Comparison of ENCODE assay signal across 27 cellular contexts in the genomic region with DNA sequence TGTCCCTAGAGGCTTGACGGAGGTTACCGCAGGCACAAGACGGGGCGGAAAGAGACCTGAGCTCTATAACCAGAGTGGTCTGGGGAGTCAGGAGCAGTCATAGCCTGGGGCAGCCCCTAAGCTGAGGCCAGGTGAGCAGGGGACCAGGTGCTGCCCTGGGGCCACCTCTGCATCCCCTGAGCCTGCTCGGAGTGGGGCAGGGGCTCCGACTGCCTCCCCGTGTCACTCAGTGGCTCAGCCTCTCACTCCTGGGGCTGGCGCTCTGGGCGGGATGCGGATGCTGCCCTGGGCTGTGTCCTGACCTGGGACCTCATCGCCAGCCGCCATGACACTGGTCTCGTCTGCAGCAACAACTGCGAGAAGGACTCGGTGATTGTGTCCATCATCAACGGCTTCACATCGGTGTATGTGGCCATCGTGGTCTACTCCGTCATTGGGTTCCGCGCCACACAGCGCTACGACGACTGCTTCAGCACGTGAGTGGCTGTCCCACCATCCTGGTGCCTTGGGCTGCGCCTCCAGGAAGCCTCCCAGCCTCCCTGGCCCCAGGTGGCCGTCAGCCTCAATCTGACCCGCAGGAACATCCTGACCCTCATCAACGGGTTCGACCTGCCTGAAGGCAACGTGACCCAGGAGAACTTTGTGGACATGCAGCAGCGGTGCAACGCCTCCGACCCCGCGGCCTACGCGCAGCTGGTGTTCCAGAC. TPM values are rescaled to one million over a fixed set of nuclear protein-coding genes. Genes with fewer than 3 reads are reported as not detected.
"Had no signal": no experiment of that assay in that cellular context is flagged by ENCODE, and none has a peak within 500 bp of the region (broad histone marks: within the 10 kb centered on the region; RNA-seq: fewer than 3 reads in every experiment).

No MANE protein-coding gene starts in this region.

- H3K27me3 Mint-ChIP-seq: activated CD4-positive, alpha-beta T cell treated with anti-CD3 and anti-CD28 coated beads, Interleukin-2, amount 10 ng/mL, durations not matched to agents 24 days and 14 days; activated T-cell treated with anti-CD3 and anti-CD28 coated beads, Interleukin-2, amount 50 U/mL, for 24 hours had no signal

- H3K4me3 Mint-ChIP-seq: activated B cell treated with CpG ODN at 0.5 μM for 24 hours; activated CD4-positive, alpha-beta T cell treated with anti-CD3 and anti-CD28 coated beads, Interleukin-2, amount 10 ng/mL, durations not matched to agents 24 days and 14 days; activated CD8-positive, alpha-beta memory T cell treated with anti-CD3 and anti-CD28 coated beads, Interleukin-2, amount 10 ng/mL, durations not matched to agents 7 days and 5 days; activated T-cell treated with anti-CD3 and anti-CD28 coated beads, Interleukin-2, amount 50 U/mL, for 24 hours; activated T-helper 1 cell treated with anti-CD3 and anti-CD28 coated beads, Interleukin-12 subunit alpha, Interleukin-12 subunit beta, Interleukin-2, Interleukin-4 antibody, amounts not matched to agents 30 ng/mL and 10 ng/mL and 1 ng/mL, durations not matched to agents 14 hours and 24 hours and 36 hours; T-helper 1 cell treated with Interleukin-12 subunit alpha and Interleukin-12 subunit beta and Interleukin-4 antibody, amounts not matched to agents 30 μg/mL and 1 μg/mL, for 36 hours had no signal

- H3K36me3 ChIP-seq: brain microvascular endothelial cell, cardiac muscle cell had no signal

- H3K27me3 ChIP-seq: brain microvascular endothelial cell, cardiac muscle cell had no signal

- ATAC-seq: activated CD8-positive, alpha-beta memory T cell treated with anti-CD3 and anti-CD28 coated beads, Interleukin-2, amount 10 ng/mL, durations not matched to agents 7 days and 5 days; activated naive CD4-positive, alpha-beta T cell treated with anti-CD3 and anti-CD28 coated beads, Interleukin-2, amount 50 U/mL, for 72 hours; Panc1 had no signal

- H3K36me3 Mint-ChIP-seq: activated CD8-positive, alpha-beta memory T cell treated with anti-CD3 and anti-CD28 coated beads, Interleukin-2, amount 10 ng/mL, durations not matched to agents 7 days and 5 days; activated naive CD4-positive, alpha-beta T cell treated with anti-CD3 and anti-CD28 coated beads, Interleukin-2, amount 50 U/mL, for 72 hours had no signal

- H3K9me3 Mint-ChIP-seq: activated CD4-positive, alpha-beta T cell treated with anti-CD3 and anti-CD28 coated beads, Interleukin-2, amount 10 ng/mL, durations not matched to agents 24 days and 14 days; activated naive CD4-positive, alpha-beta T cell treated with anti-CD3 and anti-CD28 coated beads, Interleukin-2, amount 50 U/mL, for 72 hours; activated T-cell treated with anti-CD3 and anti-CD28 coated beads, Interleukin-2, amount 50 U/mL, for 24 hours; activated T-helper 1 cell treated with anti-CD3 and anti-CD28 coated beads, Interleukin-12 subunit alpha, Interleukin-12 subunit beta, Interleukin-2, Interleukin-4 antibody, amounts not matched to agents 30 ng/mL and 10 ng/mL and 1 ng/mL, durations not matched to agents 14 hours and 24 hours and 36 hours; T-helper 1 cell treated with Interleukin-12 subunit alpha and Interleukin-12 subunit beta and Interleukin-4 antibody, amounts not matched to agents 30 μg/mL and 1 μg/mL, for 36 hours had no signal

- H3K4me3 ChIP-seq: cardiac muscle cell had no signal

- H3K27ac Mint-ChIP-seq: activated B cell treated with CpG ODN at 0.5 μM for 24 hours; activated CD4-positive, alpha-beta T cell treated with anti-CD3 and anti-CD28 coated beads, Interleukin-2, amount 10 ng/mL, durations not matched to agents 24 days and 14 days; activated CD8-positive, alpha-beta memory T cell treated with anti-CD3 and anti-CD28 coated beads, Interleukin-2, amount 10 ng/mL, durations not matched to agents 7 days and 5 days; activated naive CD4-positive, alpha-beta T cell treated with anti-CD3 and anti-CD28 coated beads, Interleukin-2, amount 50 U/mL, for 72 hours; activated T-cell treated with anti-CD3 and anti-CD28 coated beads, Interleukin-2, amount 50 U/mL, for 24 hours; activated T-helper 1 cell treated with anti-CD3 and anti-CD28 coated beads, Interleukin-12 subunit alpha, Interleukin-12 subunit beta, Interleukin-2, Interleukin-4 antibody, amounts not matched to agents 30 ng/mL and 10 ng/mL and 1 ng/mL, durations not matched to agents 14 hours and 24 hours and 36 hours; T-helper 1 cell treated with Interleukin-12 subunit alpha and Interleukin-12 subunit beta and Interleukin-4 antibody, amounts not matched to agents 30 μg/mL and 1 μg/mL, for 36 hours had no signal

- H3K27ac ChIP-seq: brain microvascular endothelial cell, cardiac muscle cell had no signal

- H3K4me1 Mint-ChIP-seq: activated B cell treated with CpG ODN at 0.5 μM for 24 hours; activated CD4-positive, alpha-beta T cell treated with anti-CD3 and anti-CD28 coated beads, Interleukin-2, amount 10 ng/mL, durations not matched to agents 24 days and 14 days; activated CD8-positive, alpha-beta memory T cell treated with anti-CD3 and anti-CD28 coated beads, Interleukin-2, amount 10 ng/mL, durations not matched to agents 7 days and 5 days had no signal

- DNase-seq: activated B cell treated with CpG ODN at 0.5 μM for 24 hours; activated CD4-positive, alpha-beta T cell treated with anti-CD3 and anti-CD28 coated beads for 1 hour; activated CD4-positive, alpha-beta T cell treated with anti-CD3 and anti-CD28 coated beads, Interleukin-2, amount 10 ng/mL, durations not matched to agents 24 days and 14 days; activated CD4-positive, alpha-beta T cell treated with anti-CD3 and anti-CD28 coated beads, Interleukin-2, amount 50 U/mL, for 48 hours; activated CD8-positive, alpha-beta memory T cell treated with anti-CD3 and anti-CD28 coated beads, Interleukin-2, amount 10 ng/mL, durations not matched to agents 7 days and 5 days; activated effector memory CD4-positive, alpha-beta T cell treated with Interleukin-2 at 50 U/mL for 16 hours; activated naive CD4-positive, alpha-beta T cell treated with Interleukin-2 at 50 U/mL for 16 hours; activated T-cell treated with anti-CD3 and anti-CD28 coated beads, Interleukin-2, amount 50 U/mL, for 24 hours; brain microvascular endothelial cell; Karpas-422; MM.1S; NCI-H1105; NCI-H1436; NCI-H187; NCI-H2081; NCI-H510A treated with DMSO at 0.1 percent for 48 hours; NCI-H69; NK-92 treated with Interleukin-12 subunit alpha and Interleukin-12 subunit beta, amount 100 ng/mL, for 24 hours; OCI-M1; RPMI8226; SHP77 treated with DMSO at 0.1 percent for 48 hours had no signal

RNA-seq across cellular contexts. Expression of gene SLC6A18, which starts 8.8 kb away (rescaled TPM):
- total RNA-seq: activated B cell treated with CpG ODN at 0.5 μM for 24 hours; activated CD4-positive, alpha-beta T cell treated with anti-CD3 and anti-CD28 coated beads, Interleukin-2, amount 10 ng/mL, durations not matched to agents 24 days and 14 days; activated CD8-positive, alpha-beta memory T cell treated with anti-CD3 and anti-CD28 coated beads, Interleukin-2, amount 10 ng/mL, durations not matched to agents 7 days and 5 days; activated naive CD4-positive, alpha-beta T cell treated with anti-CD3 and anti-CD28 coated beads, Interleukin-2, amount 50 U/mL, for 72 hours; activated T-helper 1 cell treated with anti-CD3 and anti-CD28 coated beads, Interleukin-12 subunit alpha, Interleukin-12 subunit beta, Interleukin-2, Interleukin-4 antibody, amounts not matched to agents 30 ng/mL and 10 ng/mL and 1 ng/mL, durations not matched to agents 14 hours and 24 hours and 36 hours; cardiac muscle cell; SK-MEL-5 had no signal
- polyA plus RNA-seq: cardiac muscle cell had no signal

RNA-seq across cellular contexts. Expression of gene SLC6A19, which starts 15.0 kb away (rescaled TPM):
- total RNA-seq: activated B cell treated with CpG ODN at 0.5 μM for 24 hours; activated CD4-positive, alpha-beta T cell treated with anti-CD3 and anti-CD28 coated beads, Interleukin-2, amount 10 ng/mL, durations not matched to agents 24 days and 14 days; activated CD8-positive, alpha-beta memory T cell treated with anti-CD3 and anti-CD28 coated beads, Interleukin-2, amount 10 ng/mL, durations not matched to agents 7 days and 5 days; activated naive CD4-positive, alpha-beta T cell treated with anti-CD3 and anti-CD28 coated beads, Interleukin-2, amount 50 U/mL, for 72 hours; activated T-helper 1 cell treated with anti-CD3 and anti-CD28 coated beads, Interleukin-12 subunit alpha, Interleukin-12 subunit beta, Interleukin-2, Interleukin-4 antibody, amounts not matched to agents 30 ng/mL and 10 ng/mL and 1 ng/mL, durations not matched to agents 14 hours and 24 hours and 36 hours; SK-MEL-5 had no signal
